In genomic region chr7:122219253-122219865, GRCh38 we compare ENCODE assay signal across 8 cellular contexts.
DNase-seq lines count a peak whose midpoint lies in the region; ATAC-seq and TF ChIP-seq lines count a peak whose summit lies in the region.

No MANE protein-coding gene starts in this region.

- DNase-seq in DMS153 treated with DMSO at 0.1 percent for 48 hours (lab: John Stamatoyannopoulos, UW; ENCODE audit: unreplicated experiment) (peak; percentile 33), DMS153 (lab: John Stamatoyannopoulos, UW) (no peak), Kasumi-1 (lab: John Stamatoyannopoulos, UW) (peak; percentile 35 to 42), astrocyte of the spinal cord (ENCODE audit: low read depth, low spot score) (peak; percentile 26), lung microvascular endothelial cell (ENCODE audit: low read depth in 2 of 2) (peak; percentile 30 to 60)

- peak; percentile 66 for TF ChIP-seq CTCF in astrocyte of the spinal cord (IDR thresholded peaks at IDR 0.05; ENCODE audit: low read depth, low read length)

- H3K4me3 ChIP-seq in astrocyte of the spinal cord (ENCODE audit: low read depth, low read length) = no peak overlapping the region

- ATAC-seq in HG03039 (IDR thresholded peaks at IDR 0.05; ENCODE audit: unreplicated experiment) = no peak
- ATAC-seq in GM18498 (IDR thresholded peaks at IDR 0.05; ENCODE audit: unreplicated experiment) = no peak
- no peak for ATAC-seq in HG03457 (IDR thresholded peaks at IDR 0.05; ENCODE audit: unreplicated experiment)

- in situ Hi-C loops in astrocyte of the spinal cord (cut with HindIII; ENCODE audit: low sequenced_read_pairs) = no loop called here
